ENCODE assay signal across 1 cellular context in genomic region chr3:50494136-50494535, GRCh38.
TF ChIP-seq lines count a peak whose summit lies in the region.

No MANE protein-coding gene starts in this region.

TF ChIP-seq in SK-N-SH, 30 proteins besides CTCF, POLR2A, EP300 and RAD21 (continued from another document):
- TF ChIP-seq, protein P1, sequence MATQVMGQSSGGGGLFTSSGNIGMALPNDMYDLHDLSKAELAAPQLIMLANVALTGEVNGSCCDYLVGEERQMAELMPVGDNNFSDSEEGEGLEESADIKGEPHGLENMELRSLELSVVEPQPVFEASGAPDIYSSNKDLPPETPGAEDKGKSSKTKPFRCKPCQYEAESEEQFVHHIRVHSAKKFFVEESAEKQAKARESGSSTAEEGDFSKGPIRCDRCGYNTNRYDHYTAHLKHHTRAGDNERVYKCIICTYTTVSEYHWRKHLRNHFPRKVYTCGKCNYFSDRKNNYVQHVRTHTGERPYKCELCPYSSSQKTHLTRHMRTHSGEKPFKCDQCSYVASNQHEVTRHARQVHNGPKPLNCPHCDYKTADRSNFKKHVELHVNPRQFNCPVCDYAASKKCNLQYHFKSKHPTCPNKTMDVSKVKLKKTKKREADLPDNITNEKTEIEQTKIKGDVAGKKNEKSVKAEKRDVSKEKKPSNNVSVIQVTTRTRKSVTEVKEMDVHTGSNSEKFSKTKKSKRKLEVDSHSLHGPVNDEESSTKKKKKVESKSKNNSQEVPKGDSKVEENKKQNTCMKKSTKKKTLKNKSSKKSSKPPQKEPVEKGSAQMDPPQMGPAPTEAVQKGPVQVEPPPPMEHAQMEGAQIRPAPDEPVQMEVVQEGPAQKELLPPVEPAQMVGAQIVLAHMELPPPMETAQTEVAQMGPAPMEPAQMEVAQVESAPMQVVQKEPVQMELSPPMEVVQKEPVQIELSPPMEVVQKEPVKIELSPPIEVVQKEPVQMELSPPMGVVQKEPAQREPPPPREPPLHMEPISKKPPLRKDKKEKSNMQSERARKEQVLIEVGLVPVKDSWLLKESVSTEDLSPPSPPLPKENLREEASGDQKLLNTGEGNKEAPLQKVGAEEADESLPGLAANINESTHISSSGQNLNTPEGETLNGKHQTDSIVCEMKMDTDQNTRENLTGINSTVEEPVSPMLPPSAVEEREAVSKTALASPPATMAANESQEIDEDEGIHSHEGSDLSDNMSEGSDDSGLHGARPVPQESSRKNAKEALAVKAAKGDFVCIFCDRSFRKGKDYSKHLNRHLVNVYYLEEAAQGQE (IDR thresholded peaks at IDR 0.05; ENCODE audit: low read depth, low read length): no peak
- TF ChIP-seq MXI1 (IDR thresholded peaks at IDR 0.05; ENCODE audit: low read depth, low read length) (no peak), RFX5 (IDR thresholded peaks at IDR 0.05; ENCODE audit: low read length) (no peak), NFIC (IDR thresholded peaks at IDR 0.05; ENCODE audit: borderline replicate concordance) (no peak), SMC3 (IDR thresholded peaks at IDR 0.05; ENCODE audit: low read depth, low read length) (no peak), YY1 (IDR thresholded peaks at IDR 0.05; ENCODE audit: low read depth) (no peak), USF1 (IDR thresholded peaks at IDR 0.05; ENCODE audit: borderline replicate concordance, low read depth) (no peak)
TF ChIP-seq in SK-N-SH: peak in this region for 0.
